Comparison of ENCODE assay signal across 14 cellular contexts in genomic region chr14:64040044-64040443, GRCh38.
DNase-seq lines count a peak whose midpoint lies in the region; ATAC-seq and TF ChIP-seq lines count a peak whose summit lies in the region.
"Had no signal": no experiment of that assay in that cellular context is flagged by ENCODE, and none has a peak within 500 bp of the region (broad histone marks: within the 10 kb centered on the region; RNA-seq: fewer than 3 reads in every experiment).

No MANE protein-coding gene starts in this region.

- H3K27ac Mint-ChIP-seq in neural progenitor cell: no peak overlapping the region
- H3K27ac Mint-ChIP-seq in activated CD8-positive, alpha-beta memory T cell treated with anti-CD3 and anti-CD28 coated beads, Interleukin-2, amount 10 ng/mL, durations not matched to agents 7 days and 5 days: no peak overlapping the region
- no peak overlapping the region for H3K27ac Mint-ChIP-seq in CD14-positive monocyte

- H3K9me3 Mint-ChIP-seq in neural progenitor cell (peaks cover 22% of the 10 kb centered on the region), CD14-positive monocyte (peaks cover 5 to 24% (median 8%) of the 10 kb centered on the region in 7 donors)
- H3K9me3 Mint-ChIP-seq in activated CD8-positive, alpha-beta memory T cell treated with anti-CD3 and anti-CD28 coated beads, Interleukin-2, amount 10 ng/mL, durations not matched to agents 7 days and 5 days (ENCODE audit: low read depth): peaks cover 7% of the 10 kb centered on the region

- peaks cover 43% of the 10 kb centered on the region for H3K36me3 Mint-ChIP-seq in neural progenitor cell
- H3K36me3 Mint-ChIP-seq in activated CD8-positive, alpha-beta memory T cell treated with anti-CD3 and anti-CD28 coated beads, Interleukin-2, amount 10 ng/mL, durations not matched to agents 7 days and 5 days: peaks cover 50% of the 10 kb centered on the region
- H3K36me3 Mint-ChIP-seq in CD14-positive monocyte: no peaks in the 10 kb centered on the region

- H3K27ac ChIP-seq in Karpas-422 (ENCODE audit: low read length) (no peak overlapping the region), neural progenitor cell (no peak overlapping the region)
- H3K27ac ChIP-seq: stomach had no signal

- H3K9me2 ChIP-seq in Karpas-422 (replicated peaks; ENCODE audit: insufficient read depth, low read length): no peaks in the 10 kb centered on the region

- H2AFZ ChIP-seq in Karpas-422 (ENCODE audit: low read length) (no peak overlapping the region), neural progenitor cell (replicated peaks) (no peak overlapping the region)

- H3K36me3 ChIP-seq in Karpas-422 (ENCODE audit: insufficient read depth, low read length): no peaks in the 10 kb centered on the region
- H3K36me3 ChIP-seq in neural progenitor cell: peaks cover 17% of the 10 kb centered on the region

- peak; percentile 15 for DNase-seq in AG20443 (ENCODE audit: low spot score)
- peak; percentile 59 for DNase-seq in Karpas-422
- peak; percentile 60 for DNase-seq in choroid plexus epithelial cell (ENCODE audit: low read depth)
- DNase-seq in neural progenitor cell (ENCODE audit: low spot score): no peak
- no peak for DNase-seq in activated CD8-positive, alpha-beta memory T cell treated with anti-CD3 and anti-CD28 coated beads, Interleukin-2, amount 10 ng/mL, durations not matched to agents 7 days and 5 days
- DNase-seq in CD14-positive monocyte (ENCODE audit: low spot score): no peak
- no peak for DNase-seq in omental fat pad (ENCODE audit: low spot score)
- DNase-seq: activated T-cell treated with anti-CD3 and anti-CD28 coated beads, Interleukin-2, amount 50 U/mL, for 1 hour; aorta; NCI-H1417; retina; SHP77 treated with DMSO at 0.1 percent for 48 hours; stomach had no signal

- TF ChIP-seq CTCF in choroid plexus epithelial cell (conservative IDR thresholded peaks at IDR 0.05; ENCODE audit: low read depth, low read length) (peak; percentile 53), neural progenitor cell (IDR thresholded peaks at IDR 0.05) (peak; percentile 8), CD14-positive monocyte (IDR thresholded peaks at IDR 0.05) (no peak), omental fat pad (IDR thresholded peaks at IDR 0.05) (no peak)

- intact Hi-C loops in CD14-positive monocyte (cut with micrococcal nuclease): no loop called here

- no peaks in the 10 kb centered on the region for H3K4me1 ChIP-seq in Karpas-422 (ENCODE audit: low read length)
- peaks cover 7% of the 10 kb centered on the region for H3K4me1 ChIP-seq in neural progenitor cell
- H3K4me1 ChIP-seq: stomach had no signal

- no peaks in the 10 kb centered on the region for H3K79me2 ChIP-seq in Karpas-422 (ENCODE audit: low read length)
- H3K79me2 ChIP-seq in neural progenitor cell (ENCODE audit: low read depth): no peaks in the 10 kb centered on the region

- no peak overlapping the region for H3K4me3 Mint-ChIP-seq in neural progenitor cell
- H3K4me3 Mint-ChIP-seq in activated CD8-positive, alpha-beta memory T cell treated with anti-CD3 and anti-CD28 coated beads, Interleukin-2, amount 10 ng/mL, durations not matched to agents 7 days and 5 days: no peak overlapping the region
- no peak overlapping the region for H3K4me3 Mint-ChIP-seq in CD14-positive monocyte

- H3K4me2 ChIP-seq in Karpas-422 (ENCODE audit: low read depth, low read length, poor library complexity, severe bottlenecking): no peak overlapping the region
- no peak overlapping the region for H3K4me2 ChIP-seq in neural progenitor cell

- H3K27me3 ChIP-seq in Karpas-422 (ENCODE audit: low read length): no peaks in the 10 kb centered on the region
- no peaks in the 10 kb centered on the region for H3K27me3 ChIP-seq in neural progenitor cell
- H3K27me3 ChIP-seq: stomach had no signal

- H3K27me3 Mint-ChIP-seq in neural progenitor cell (ENCODE audit: insufficient read depth, low read depth) (peaks cover 4% of the 10 kb centered on the region), CD14-positive monocyte (ENCODE audit: low read depth in 3 of 3) (peaks cover 3 to 4% (median 3%) of the 10 kb centered on the region in 3 donors)
- no peaks in the 10 kb centered on the region for H3K27me3 Mint-ChIP-seq in activated CD8-positive, alpha-beta memory T cell treated with anti-CD3 and anti-CD28 coated beads, Interleukin-2, amount 10 ng/mL, durations not matched to agents 7 days and 5 days

- H3K9me3 ChIP-seq in Karpas-422 (ENCODE audit: low read length): no peaks in the 10 kb centered on the region
- H3K9me3 ChIP-seq in neural progenitor cell (ENCODE audit: low read depth): no peaks in the 10 kb centered on the region

- H3K4me3 ChIP-seq in Karpas-422 (ENCODE audit: low read length): no peak overlapping the region
- no peak overlapping the region for H3K4me3 ChIP-seq in choroid plexus epithelial cell (ENCODE audit: low read depth, low read length)
- no peak overlapping the region for H3K4me3 ChIP-seq in neural progenitor cell
- H3K4me3 ChIP-seq: stomach had no signal

- H3F3A ChIP-seq in neural progenitor cell (ENCODE audit: low read depth): peaks cover 9% of the 10 kb centered on the region

- no peaks in the 10 kb centered on the region for H4K20me1 ChIP-seq in Karpas-422 (ENCODE audit: insufficient read depth, low read depth, low read length)
- no peaks in the 10 kb centered on the region for H4K20me1 ChIP-seq in neural progenitor cell (ENCODE audit: low read depth)

- no peak for ATAC-seq in activated CD8-positive, alpha-beta memory T cell treated with anti-CD3 and anti-CD28 coated beads, Interleukin-2, amount 10 ng/mL, durations not matched to agents 7 days and 5 days
- ATAC-seq in GM19395 (IDR thresholded peaks at IDR 0.05; ENCODE audit: unreplicated experiment): no peak
- ATAC-seq in omental fat pad (ENCODE audit: low FRiP score): no peak

- CTCF ChIA-PET in activated CD8-positive, alpha-beta memory T cell treated with anti-CD3 and anti-CD28 coated beads, Interleukin-2, amount 10 ng/mL, durations not matched to agents 7 days and 5 days (lab: Charles Lee): interaction anchor here (0.6 kb wide), 1 partner anchor 179 kb away, joined by 3 read pairs; no protein-coding TSS in a partner anchor

- H3K4me1 Mint-ChIP-seq in neural progenitor cell: peaks cover 11% of the 10 kb centered on the region
- H3K4me1 Mint-ChIP-seq in activated CD8-positive, alpha-beta memory T cell treated with anti-CD3 and anti-CD28 coated beads, Interleukin-2, amount 10 ng/mL, durations not matched to agents 7 days and 5 days: no peaks in the 10 kb centered on the region
- H3K4me1 Mint-ChIP-seq in CD14-positive monocyte: no peaks in the 10 kb centered on the region

- H3K9ac ChIP-seq in Karpas-422 (ENCODE audit: low read length): no peak overlapping the region
- no peak overlapping the region for H3K9ac ChIP-seq in neural progenitor cell

Comparison
In these comparisons a context has a peak if more than half of its experiments do, and no peak if none do; other contexts are left out.
1. DNase-seq: peak in AG20443 (single experiment), Karpas-422 (single experiment) and choroid plexus epithelial cell (single experiment); none in neural progenitor cell (single experiment), activated CD8-positive, alpha-beta memory T cell treated with anti-CD3 and anti-CD28 coated beads, Interleukin-2, amount 10 ng/mL, durations not matched to agents 7 days and 5 days (single experiment), CD14-positive monocyte (single experiment) and omental fat pad (single experiment).
2. CTCF ChIP-seq: peak in choroid plexus epithelial cell (single experiment) and neural progenitor cell (single experiment); none in CD14-positive monocyte (single experiment) and omental fat pad (0 of 3).